8 cellular contexts compared by ENCODE assay signal in genomic region chr3:71724171-71724453, GRCh38. TPM values are rescaled to one million over a fixed set of nuclear protein-coding genes. Genes with fewer than 3 reads are reported as not detected.
A peak's percentile ranks its signal among the peaks of the same experiment; 100 is the strongest.
DNase-seq lines count a peak whose midpoint lies in the region; ATAC-seq, FAIRE-seq and TF ChIP-seq lines count a peak whose summit lies in the region.

No MANE protein-coding gene starts in this region.

- intact Hi-C loops in left ventricle myocardium inferior (cut with micrococcal nuclease) (no loop called here), left cardiac atrium (cut with DNase I) (no loop called here), aorta (cut with DNase I) (loop anchor here in 1 of 2 donors (10.0 kb wide), 2 partner anchors 1121 to 1361 kb away; partner anchors contain the start of gene SHQ1)

- peak overlapping the region; percentile 87 for H3K27ac ChIP-seq in left ventricle myocardium inferior (replicated peaks)
- no peak overlapping the region for H3K27ac ChIP-seq in muscle layer of duodenum (ENCODE audit: low read length)
- no peak overlapping the region for H3K27ac ChIP-seq in aorta (ENCODE audit: low read depth in 1 of 2, low read length in 2 of 2)

- no peak for TF ChIP-seq CTCF in left ventricle myocardium inferior (IDR thresholded peaks at IDR 0.05; ENCODE audit: borderline replicate concordance)
- no peak for TF ChIP-seq CTCF in choroid plexus epithelial cell (conservative IDR thresholded peaks at IDR 0.05; ENCODE audit: low read depth, low read length)

- H3K4me1 ChIP-seq in left ventricle myocardium inferior (peaks cover 26% of the 10 kb centered on the region), muscle layer of duodenum (ENCODE audit: control insufficient read depth in 1 of 2, insufficient read depth in 2 of 2, low read length in 2 of 2) (peaks cover 4 to 6% of the 10 kb centered on the region in 2 donors), aorta (ENCODE audit: control insufficient read depth in 1 of 2, insufficient read depth in 2 of 2, low read length in 2 of 2) (no peaks in the 10 kb centered on the region)

- H3K27me3 ChIP-seq in left ventricle myocardium inferior (ENCODE audit: low read depth) (no peaks in the 10 kb centered on the region), muscle layer of duodenum (ENCODE audit: low read depth, low read length) (no peaks in the 10 kb centered on the region), aorta (ENCODE audit: control insufficient read depth in 1 of 2, insufficient read depth in 2 of 2, low read length in 1 of 2) (no peaks in the 10 kb centered on the region)

- H3K4me3 ChIP-seq in left ventricle myocardium inferior (peak overlapping the region; percentile 74), choroid plexus epithelial cell (ENCODE audit: low read depth, low read length) (peak overlapping the region; percentile 70), muscle layer of duodenum (ENCODE audit: low read depth in 1 of 2, low read length in 2 of 2) (peak overlapping the region; percentile 85), aorta (ENCODE audit: low read length in 2 of 2) (peak overlapping the region; percentile 93 to 97)

- TF ChIP-seq POLR2A in GM12891 (IDR thresholded peaks at IDR 0.05; ENCODE audit: low read depth, low read length), result no peak

- DNase-seq in left ventricle myocardium inferior, result no peak
- no peak for DNase-seq in left cardiac atrium
- no peak for DNase-seq in choroid plexus epithelial cell (ENCODE audit: low read depth)
- no peak for DNase-seq in aorta
- no peak for DNase-seq in T-helper 9 cell
- DNase-seq in GM12891 (ENCODE audit: insufficient read length, low spot score), result no peak

- no peak for FAIRE-seq in GM12891 (lab: Jason Lieb, UNC)

- no peak for ATAC-seq in left cardiac atrium
- ATAC-seq in aorta (ENCODE audit: low FRiP score), result no peak
- no peak for ATAC-seq in HG02763 (IDR thresholded peaks at IDR 0.05; ENCODE audit: unreplicated experiment)

- H3K9me3 ChIP-seq in left ventricle myocardium inferior (replicated peaks), result no peaks in the 10 kb centered on the region
- no peaks in the 10 kb centered on the region for H3K9me3 ChIP-seq in muscle layer of duodenum (ENCODE audit: control insufficient read depth in 1 of 2, low read length in 2 of 2)
- no peaks in the 10 kb centered on the region for H3K9me3 ChIP-seq in aorta (ENCODE audit: control insufficient read depth, low read length)

- H3K36me3 ChIP-seq in left ventricle myocardium inferior (no peaks in the 10 kb centered on the region), muscle layer of duodenum (ENCODE audit: control insufficient read depth in 1 of 2, insufficient read depth in 2 of 2, low read length in 2 of 2) (no peaks in the 10 kb centered on the region), aorta (ENCODE audit: control insufficient read depth in 1 of 2, insufficient read depth in 2 of 2, low read length in 1 of 2) (no peaks in the 10 kb centered on the region)

TF ChIP-seq in GM12891, 5 proteins besides CTCF, POLR2A, EP300 and RAD21:
- TF ChIP-seq PAX5 (IDR thresholded peaks at IDR 0.05; ENCODE audit: insufficient read depth, low read length, severe bottlenecking), result no peak
- no peak for TF ChIP-seq POU2F2 (IDR thresholded peaks at IDR 0.05; ENCODE audit: low read depth, low read length)
- no peak for TF ChIP-seq TAF1 (IDR thresholded peaks at IDR 0.05; ENCODE audit: low read depth, low read length)
- no peak for TF ChIP-seq SPI1 (IDR thresholded peaks at IDR 0.05; ENCODE audit: low read depth, low read length)
- TF ChIP-seq POLR2AphosphoS5 (IDR thresholded peaks at IDR 0.05; ENCODE audit: low read depth, low read length), result no peak

RNA-seq across cellular contexts. Expression of gene EIF4E3, which starts 1.1 kb away (rescaled TPM):
- total RNA-seq in left ventricle myocardium inferior (48.9 TPM), left cardiac atrium (10 to 100 TPM; 40.0 to 45.8 TPM), aorta (10 to 100 TPM; 22.2 to 29.3 TPM)
- 10 to 100 TPM; 10.2 to 21.7 TPM for polyA plus RNA-seq in aorta
- 0.76 TPM for polyA plus RNA-seq in GM12891 (2012; ENCODE audit: low read depth, missing spikeins)

RNA-seq across cellular contexts. Expression of gene GPR27, which starts 29.5 kb away (rescaled TPM):
- 7.3 TPM for total RNA-seq in left ventricle myocardium inferior
- total RNA-seq in left cardiac atrium, result 1 to 10 TPM; 2.3 to 3.9 TPM
- total RNA-seq in aorta, result 1 to 10 TPM; 1.6 to 2.1 TPM
- polyA plus RNA-seq in aorta, result under 1 TPM in 1 of 2 donors, not detected in 1; 0.67 TPM
- not detected for polyA plus RNA-seq in GM12891 (2012; ENCODE audit: low read depth, missing spikeins)
